In the genomic region with DNA sequence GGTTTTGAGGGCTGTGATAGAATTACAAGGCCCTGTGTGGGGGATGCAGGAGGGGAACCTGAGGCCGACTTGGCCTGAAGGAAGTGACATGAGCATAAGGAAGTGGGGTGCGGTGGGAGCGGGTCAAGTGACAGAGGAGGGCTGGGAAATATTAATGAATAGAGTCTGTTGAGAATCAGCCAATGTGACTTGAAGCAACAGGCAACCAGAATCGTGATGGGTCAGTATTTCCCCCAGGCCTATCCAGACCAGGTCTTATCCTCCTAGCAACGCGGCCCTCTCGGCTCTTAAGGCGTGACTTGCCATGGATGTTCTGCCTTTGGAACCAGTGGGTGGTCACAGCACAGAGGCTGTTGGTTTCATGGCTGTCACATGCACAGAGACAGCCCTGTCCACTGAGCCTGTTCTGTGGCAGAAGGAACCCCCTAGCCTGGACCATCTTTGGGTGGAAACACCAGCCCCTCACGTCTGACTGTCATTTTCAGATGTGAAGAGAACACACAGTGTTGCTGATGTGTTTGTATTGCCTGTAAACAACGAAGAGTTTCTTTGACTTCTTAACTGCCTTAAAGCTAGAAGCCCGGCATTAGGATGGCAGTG, we compare ENCODE assay signal across 20 cellular contexts.
"Had no signal": no experiment of that assay in that cellular context is flagged by ENCODE, and none has a peak within 500 bp of the region (broad histone marks: within the 10 kb centered on the region; RNA-seq: fewer than 3 reads in every experiment).

No MANE protein-coding gene starts in this region.

- DNase-seq: KBM-7, MV-4-11, NCI-H1048, NCI-H1105, NCI-H1436 treated with DMSO at 0.1 percent for 48 hours, NCI-H1694 treated with DMSO at 0.1 percent for 48 hours, NCI-H1930, NCI-H2081, NCI-H2171, NCI-H226, NCI-H446, NCI-H510A, NCI-H524 treated with DMSO at 0.1 percent for 48 hours, NCI-H774, Right ventricle myocardium superior, RPMI8226, SIG-M5 had no signal

- H3K27me3 ChIP-seq: SJSA1 had no signal

- H3K27ac ChIP-seq: HL-60, SJSA1, SK-N-MC had no signal

- H3K9me3 ChIP-seq: SJSA1 had no signal

- H3K36me3 ChIP-seq: SJSA1 had no signal

- H3K4me3 ChIP-seq: SJSA1, SK-N-MC had no signal
